16 cellular contexts compared by ENCODE assay signal in genomic region chr7:14766747-14767146, GRCh38.
DNase-seq lines count a peak whose midpoint lies in the region; TF ChIP-seq lines count a peak whose summit lies in the region.
"Had no signal": no experiment of that assay in that cellular context is flagged by ENCODE, and none has a peak within 500 bp of the region (broad histone marks: within the 10 kb centered on the region; RNA-seq: fewer than 3 reads in every experiment).

No MANE protein-coding gene starts in this region.

- H3K27ac ChIP-seq in brain microvascular endothelial cell (peak overlapping the region; percentile 22), uterus (no peak overlapping the region)

- no peak for TF ChIP-seq POLR2A in uterus (IDR thresholded peaks at IDR 0.05)

- H3K36me3 ChIP-seq in BJ (ENCODE audit: control insufficient read depth, insufficient read depth, low read length) (no peaks in the 10 kb centered on the region), brain microvascular endothelial cell (replicated peaks) (no peaks in the 10 kb centered on the region), uterus (no peaks in the 10 kb centered on the region)

- no peaks in the 10 kb centered on the region for H3K9me3 ChIP-seq in uterus

- intact Hi-C loops in uterus (cut with DNase I; ENCODE audit: low total_unique reads): no loop called here

- TF ChIP-seq CTCF in BJ (IDR thresholded peaks at IDR 0.05; ENCODE audit: insufficient read depth, low read depth, low read length) (no peak), HFFc6 (IDR thresholded peaks at IDR 0.05) (no peak), brain microvascular endothelial cell (IDR thresholded peaks at IDR 0.05; ENCODE audit: low read depth, low read length, missing control alignments) (no peak), uterus (IDR thresholded peaks at IDR 0.05) (no peak)

- H3K9me3 Mint-ChIP-seq in HFFc6: no peaks in the 10 kb centered on the region

- CTCF ChIA-PET in BJ (lab: Yijun Ruan, JAX): no interaction called here

- peak overlapping the region; percentile 29 for H3K27ac Mint-ChIP-seq in HFFc6
- H3K27ac Mint-ChIP-seq: CD8-positive, alpha-beta memory T cell; T-helper 1 cell treated with Interleukin-12 subunit alpha and Interleukin-12 subunit beta and Interleukin-4 antibody, amounts not matched to agents 30 μg/mL and 1 μg/mL, for 36 hours had no signal

- peak overlapping the region; percentile 43 for H3K4me3 Mint-ChIP-seq in HFFc6
- H3K4me3 Mint-ChIP-seq: CD8-positive, alpha-beta memory T cell; T-helper 1 cell treated with Interleukin-12 subunit alpha and Interleukin-12 subunit beta and Interleukin-4 antibody, amounts not matched to agents 30 μg/mL and 1 μg/mL, for 36 hours had no signal

- H3K4me3 ChIP-seq in BJ (ENCODE audit: low read depth, low read length) (no peak overlapping the region), brain microvascular endothelial cell (ENCODE audit: low read depth, low read length) (no peak overlapping the region), uterus (no peak overlapping the region)

- POLR2A ChIA-PET in BJ (lab: Charles Lee): interaction anchor here (0.7 kb wide), 1 partner anchor 16 kb away, joined by 3 read pairs; no protein-coding TSS in a partner anchor

- peak; percentile 32 for DNase-seq in BJ (ENCODE audit: low read depth)
- peak; percentile 25 for DNase-seq in HFFc6
- DNase-seq in brain microvascular endothelial cell: no peak
- DNase-seq in activated CD4-positive, alpha-beta T cell treated with anti-CD3 and anti-CD28 coated beads, Interleukin-2, amount 50 U/mL, for 48 hours: no peak
- DNase-seq in MV-4-11 (lab: John Stamatoyannopoulos, UW): no peak
- DNase-seq in NOMO-1 treated with dmso at 0.1 percent for 144 hours (lab: John Stamatoyannopoulos, UW; ENCODE audit: unreplicated experiment): no peak
- DNase-seq in uterus: no peak
- DNase-seq: C1 segment of cervical spinal cord; CD8-positive, alpha-beta memory T cell; DMS79; MM.1S; NCI-H1694; NCI-H2081 treated with DMSO at 0.1 percent for 48 hours; NCI-H510A; OCI-M1 had no signal

- in situ Hi-C loops in brain microvascular endothelial cell (cut with HindIII; ENCODE audit: low pct_ligation_motif_present, low sequenced_read_pairs): no loop called here

- H3K27me3 Mint-ChIP-seq in HFFc6 (ENCODE audit: insufficient read depth): no peaks in the 10 kb centered on the region; the same call in 1 of the 2 replicates
- H3K27me3 Mint-ChIP-seq: CD8-positive, alpha-beta memory T cell had no signal

- H3K4me1 Mint-ChIP-seq in HFFc6 (ENCODE audit: low read depth): peaks cover 54% of the 10 kb centered on the region
- H3K4me1 Mint-ChIP-seq: CD8-positive, alpha-beta memory T cell had no signal

- H3K27me3 ChIP-seq in BJ (ENCODE audit: control insufficient read depth, insufficient read depth, low read length): no peaks in the 10 kb centered on the region
- no peaks in the 10 kb centered on the region for H3K27me3 ChIP-seq in brain microvascular endothelial cell (replicated peaks)
- H3K27me3 ChIP-seq in uterus: no peaks in the 10 kb centered on the region

- H3K4me1 ChIP-seq in uterus: peaks cover 0 to 8% of the 10 kb centered on the region in 2 donors

- no peaks in the 10 kb centered on the region for H3K36me3 Mint-ChIP-seq in HFFc6 (ENCODE audit: low read depth)
- H3K36me3 Mint-ChIP-seq: CD8-positive, alpha-beta memory T cell had no signal

Comparison
In these comparisons a context has a peak if more than half of its experiments do, and no peak if none do; other contexts are left out.
1. DNase-seq: peak in BJ (single experiment) and HFFc6 (single experiment); none in brain microvascular endothelial cell (single experiment), activated CD4-positive, alpha-beta T cell treated with anti-CD3 and anti-CD28 coated beads, Interleukin-2, amount 50 U/mL, for 48 hours (0 of 2), MV-4-11 (single experiment), NOMO-1 treated with dmso at 0.1 percent for 144 hours (single experiment) and uterus (0 of 2).